In genomic region chr18:55907352-55908045, GRCh38 we compare ENCODE assay signal across 11 cellular contexts.
DNase-seq lines count a peak whose midpoint lies in the region; ATAC-seq and TF ChIP-seq lines count a peak whose summit lies in the region.
"Had no signal": no experiment of that assay in that cellular context is flagged by ENCODE, and none has a peak within 500 bp of the region (broad histone marks: within the 10 kb centered on the region; RNA-seq: fewer than 3 reads in every experiment).

No MANE protein-coding gene starts in this region.

- H3K27ac ChIP-seq in left ventricle myocardium inferior (replicated peaks) (peak overlapping the region; percentile 65), Karpas-422 (ENCODE audit: low read length) (no peak overlapping the region)
- H3K27ac ChIP-seq: VCaP had no signal

- peak; percentile 36 for ATAC-seq in GM18502 (IDR thresholded peaks at IDR 0.05; ENCODE audit: poor library complexity, unreplicated experiment)
- peak; percentile 52 for ATAC-seq in sciatic nerve

- no peaks in the 10 kb centered on the region for H3K79me2 ChIP-seq in Karpas-422 (ENCODE audit: low read length)

- no peak overlapping the region for H2AFZ ChIP-seq in Karpas-422 (ENCODE audit: low read length)

- no peak overlapping the region for H3K4me2 ChIP-seq in Karpas-422 (ENCODE audit: low read depth, low read length, poor library complexity, severe bottlenecking)

- no peak for TF ChIP-seq CTCF in left ventricle myocardium inferior (IDR thresholded peaks at IDR 0.05; ENCODE audit: borderline replicate concordance)

- H3K9me3 ChIP-seq in left ventricle myocardium inferior (replicated peaks), result no peaks in the 10 kb centered on the region
- no peaks in the 10 kb centered on the region for H3K9me3 ChIP-seq in Karpas-422 (ENCODE audit: low read length)

- no peak overlapping the region for H3K9ac ChIP-seq in Karpas-422 (ENCODE audit: low read length)

- H3K9me2 ChIP-seq in Karpas-422 (replicated peaks; ENCODE audit: insufficient read depth, low read length), result 0 out of 2 replicates have a peak, but pooled peaks cover 3% of the 10 kb centered on the region

- no peaks in the 10 kb centered on the region for H4K20me1 ChIP-seq in Karpas-422 (ENCODE audit: insufficient read depth, low read depth, low read length)

- H3K27me3 ChIP-seq in left ventricle myocardium inferior (ENCODE audit: low read depth) (no peaks in the 10 kb centered on the region), Karpas-422 (ENCODE audit: low read length) (no peaks in the 10 kb centered on the region)

- intact Hi-C loops in left ventricle myocardium inferior (cut with micrococcal nuclease), result no loop called here
- intact Hi-C loops in sciatic nerve (cut with DNase I), result loop anchor here (10.0 kb wide), 1 partner anchor 57 kb away; no protein-coding TSS in a partner anchor

- H3K4me1 ChIP-seq in left ventricle myocardium inferior, result peaks cover 16% of the 10 kb centered on the region
- H3K4me1 ChIP-seq in Karpas-422 (ENCODE audit: low read length), result no peaks in the 10 kb centered on the region

- H3K4me3 ChIP-seq in left ventricle myocardium inferior (peak overlapping the region; percentile 32), Karpas-422 (ENCODE audit: low read length) (no peak overlapping the region)

- H3K36me3 ChIP-seq in left ventricle myocardium inferior (no peaks in the 10 kb centered on the region), Karpas-422 (ENCODE audit: insufficient read depth, low read length) (no peaks in the 10 kb centered on the region)

- DNase-seq in astrocyte of the hippocampus (ENCODE audit: low read depth, low spot score) (peak; percentile 5), left ventricle myocardium inferior (peak; percentile 29), sciatic nerve (ENCODE audit: low spot score) (peak; percentile 60), mucosa of gallbladder (ENCODE audit: low spot score) (no peak), LoVo (ENCODE audit: low spot score) (no peak), Karpas-422 (no peak)
- DNase-seq in activated CD4-positive, alpha-beta T cell treated with anti-CD3 and anti-CD28 coated beads for 4 hours, result no peak
- DNase-seq: DMS 273 treated with DMSO at 0.1 percent for 48 hours; stimulated activated CD4-positive, alpha-beta T cell treated with anti-CD3 and anti-CD28 coated beads, Interleukin-12 subunit alpha, Interleukin-12 subunit beta, amount 100 ng/mL, for 4 hours had no signal

Comparison
In these comparisons a context has a peak if more than half of its experiments do, and no peak if none do; other contexts are left out.
1. DNase-seq: peak in astrocyte of the hippocampus (single experiment), left ventricle myocardium inferior (single experiment) and sciatic nerve (single experiment); none in mucosa of gallbladder (single experiment), activated CD4-positive, alpha-beta T cell treated with anti-CD3 and anti-CD28 coated beads for 4 hours (0 of 2), LoVo (single experiment) and Karpas-422 (single experiment).